19 cellular contexts compared by ENCODE assay signal in genomic region chr11:77734890-77735289, GRCh38.
"Had no signal": no experiment of that assay in that cellular context is flagged by ENCODE, and none has a peak within 500 bp of the region (broad histone marks: within the 10 kb centered on the region; RNA-seq: fewer than 3 reads in every experiment).

No MANE protein-coding gene starts in this region.

- H3K4me3 ChIP-seq: MG63 had no signal

- H3K27ac ChIP-seq: RWPE1 had no signal

- H3K27me3 ChIP-seq: MG63 had no signal

- DNase-seq: Karpas-422, KG1, MG63, NCI-H1092, NCI-H1105 treated with DMSO at 0.1 percent for 48 hours, NCI-H1417 treated with DMSO at 0.1 percent for 48 hours, NCI-H146, NCI-H1694 treated with DMSO at 0.1 percent for 48 hours, NCI-H1930, NCI-H2081, NCI-H2171, NCI-H226, NCI-H446, NCI-H510A, NCI-H524 treated with DMSO at 0.1 percent for 48 hours, NCI-H69, NCI-H774, SHP77 had no signal
